In genomic region chr4:128818442-128818841, GRCh38 we compare ENCODE assay signal across 27 cellular contexts. TPM values are rescaled to one million over a fixed set of nuclear protein-coding genes. Genes with fewer than 3 reads are reported as not detected.
DNase-seq lines count a peak whose midpoint lies in the region; ATAC-seq and TF ChIP-seq lines count a peak whose summit lies in the region.
"Had no signal": no experiment of that assay in that cellular context is flagged by ENCODE, and none has a peak within 500 bp of the region (broad histone marks: within the 10 kb centered on the region; RNA-seq: fewer than 3 reads in every experiment).

No MANE protein-coding gene starts in this region.

- no peak for DNase-seq in HFFc6
- no peak for DNase-seq in naive thymus-derived CD4-positive, alpha-beta T cell
- DNase-seq in iPS-NIHi11 (ENCODE audit: low spot score): no peak
- no peak for DNase-seq in MCF 10A (ENCODE audit: unreplicated experiment)
- DNase-seq: activated CD4-positive, CD25-positive, alpha-beta regulatory T cell; activated gamma-delta T cell; COR-L47; DMS53; effector memory CD4-positive, alpha-beta T cell; left ventricle myocardium superior; mesendoderm; NCI-H1930; NCI-H2171 treated with DMSO at 0.1 percent for 48 hours; NCI-H510A treated with DMSO at 0.1 percent for 48 hours; posterior cingulate gyrus; stimulated activated CD4-positive, alpha-beta T cell treated with anti-CD3 and anti-CD28 coated beads, Interleukin-1b, Interleukin-23, amount 100 ng/mL, for 48 hours; stomach; T-helper 1 cell; tibial artery had no signal

- H3K4me1 Mint-ChIP-seq in HFFc6 (ENCODE audit: low read depth) (peaks cover 90% of the 10 kb centered on the region), MCF 10A (ENCODE audit: insufficient read depth, unreplicated experiment) (peaks cover 13% of the 10 kb centered on the region)
- H3K4me1 Mint-ChIP-seq in activated T-helper 17 cell treated with anti-CD3 and anti-CD28 coated beads, Interleukin-2, amount 50 U/mL, for 72 hours: peaks cover 29% of the 10 kb centered on the region
- peaks cover 46 to 92% (median 77%) of the 10 kb centered on the region in 7 donors for H3K4me1 Mint-ChIP-seq in naive thymus-derived CD4-positive, alpha-beta T cell

- H3K4me1 ChIP-seq in ACC112 (ENCODE audit: control insufficient read depth, insufficient read depth, low read length, unreplicated experiment): peaks cover 45% of the 10 kb centered on the region
- H3K4me1 ChIP-seq in naive thymus-derived CD4-positive, alpha-beta T cell (ENCODE audit: control insufficient read depth in 2 of 2, insufficient read depth in 2 of 2, low read length in 2 of 2): peaks cover 0 to 22% of the 10 kb centered on the region in 2 donors

- H3K27me3 ChIP-seq in ACC112 (ENCODE audit: insufficient read depth, low read length): no peaks in the 10 kb centered on the region
- no peaks in the 10 kb centered on the region for H3K27me3 ChIP-seq in naive thymus-derived CD4-positive, alpha-beta T cell (ENCODE audit: control insufficient read depth in 2 of 2, insufficient read depth in 2 of 2, low read length in 2 of 2)
- H3K27me3 ChIP-seq: BLaER1, right atrium auricular region, stomach, tibial artery had no signal

- H3K36me3 Mint-ChIP-seq in HFFc6 (ENCODE audit: low read depth) (peaks cover 25% of the 10 kb centered on the region), MCF 10A (ENCODE audit: insufficient read depth, unreplicated experiment) (peaks cover 22% of the 10 kb centered on the region)
- H3K36me3 Mint-ChIP-seq in activated T-helper 17 cell treated with anti-CD3 and anti-CD28 coated beads, Interleukin-2, amount 50 U/mL, for 72 hours (ENCODE audit: low read depth): peaks cover 40% of the 10 kb centered on the region
- H3K36me3 Mint-ChIP-seq in naive thymus-derived CD4-positive, alpha-beta T cell: peaks cover 0 to 14% (median 6%) of the 10 kb centered on the region in 5 donors

- no TSS peak for BruUV-seq in MCF 10A (replicated peaks; lab: Mats Ljungman, UMichigan)

- H3K9me3 ChIP-seq in naive thymus-derived CD4-positive, alpha-beta T cell (ENCODE audit: control insufficient read depth in 2 of 3, low read length in 3 of 3): no peaks in the 10 kb centered on the region
- H3K9me3 ChIP-seq: right atrium auricular region, stomach, tibial artery had no signal

- TF ChIP-seq CTCF in HFFc6 (IDR thresholded peaks at IDR 0.05) (no peak), MCF 10A (IDR thresholded peaks at IDR 0.05; ENCODE audit: unreplicated experiment) (no peak)

- 0 out of 2 replicates have a peak overlapping the region, but pooled peaks have one; percentile 1 for H3K27ac ChIP-seq in ACC112 (ENCODE audit: low read depth, low read length)
- H3K27ac ChIP-seq in naive thymus-derived CD4-positive, alpha-beta T cell (ENCODE audit: low read depth, low read length): no peak overlapping the region
- H3K27ac ChIP-seq: BLaER1, coronary artery, right atrium auricular region, RWPE1, stomach, tibial artery had no signal

- peaks cover 88% of the 10 kb centered on the region for H3K79me2 ChIP-seq in ACC112 (ENCODE audit: control insufficient read depth, insufficient read depth, low read length, unreplicated experiment)

- peaks cover 8% of the 10 kb centered on the region for H3K36me3 ChIP-seq in ACC112 (ENCODE audit: insufficient read depth, low read length)
- no peaks in the 10 kb centered on the region for H3K36me3 ChIP-seq in naive thymus-derived CD4-positive, alpha-beta T cell (ENCODE audit: control insufficient read depth in 2 of 3, insufficient read depth in 3 of 3, low read length in 3 of 3)
- H3K36me3 ChIP-seq: right atrium auricular region, stomach, tibial artery had no signal

- H3K4me3 ChIP-seq in ACC112 (ENCODE audit: low read depth, low read length): no peak overlapping the region
- no peak overlapping the region for H3K4me3 ChIP-seq in naive thymus-derived CD4-positive, alpha-beta T cell (ENCODE audit: low read length)
- H3K4me3 ChIP-seq: BLaER1, coronary artery, right atrium auricular region, stomach, tibial artery had no signal

- intact Hi-C loops in naive thymus-derived CD4-positive, alpha-beta T cell (cut with micrococcal nuclease): no loop called here
- intact Hi-C loops in MCF 10A (cut with micrococcal nuclease): no loop called here

- H3K27me3 Mint-ChIP-seq in HFFc6 (ENCODE audit: insufficient read depth): no peaks in the 10 kb centered on the region; the same call in 1 of the 2 replicates
- no peaks in the 10 kb centered on the region for H3K27me3 Mint-ChIP-seq in activated T-helper 17 cell treated with anti-CD3 and anti-CD28 coated beads, Interleukin-2, amount 50 U/mL, for 72 hours
- H3K27me3 Mint-ChIP-seq in naive thymus-derived CD4-positive, alpha-beta T cell: no peaks in the 10 kb centered on the region
- no peaks in the 10 kb centered on the region for H3K27me3 Mint-ChIP-seq in MCF 10A (ENCODE audit: insufficient read depth, unreplicated experiment)

- H3K9me3 Mint-ChIP-seq in HFFc6 (no peaks in the 10 kb centered on the region), MCF 10A (ENCODE audit: unreplicated experiment) (no peaks in the 10 kb centered on the region)
- no peaks in the 10 kb centered on the region for H3K9me3 Mint-ChIP-seq in activated T-helper 17 cell treated with anti-CD3 and anti-CD28 coated beads, Interleukin-2, amount 50 U/mL, for 72 hours
- peaks cover 0 to 2% (median 0%) of the 10 kb centered on the region in 11 donors for H3K9me3 Mint-ChIP-seq in naive thymus-derived CD4-positive, alpha-beta T cell

- peak overlapping the region; percentile 89; the same call in 1 of the 2 replicates for H3K27ac Mint-ChIP-seq in HFFc6
- H3K27ac Mint-ChIP-seq in activated T-helper 17 cell treated with anti-CD3 and anti-CD28 coated beads, Interleukin-2, amount 50 U/mL, for 72 hours: peak overlapping the region; percentile 65
- peak overlapping the region in 3 of 9 donors; percentile 2 to 41 (median 38) for H3K27ac Mint-ChIP-seq in naive thymus-derived CD4-positive, alpha-beta T cell
- no peak overlapping the region for H3K27ac Mint-ChIP-seq in MCF 10A (ENCODE audit: low read depth, unreplicated experiment)

- POLR2A ChIA-PET in naive thymus-derived CD4-positive, alpha-beta T cell (lab: Charles Lee): interaction anchor here (0.7 kb wide), 1 partner anchor 14 kb away, joined by 3 read pairs; no protein-coding TSS in a partner anchor
- POLR2A ChIA-PET in MCF 10A (lab: Yijun Ruan, JAX): interaction anchor here (1.0 kb wide), 1 partner anchor 527 kb away, joined by 5 read pairs; no protein-coding TSS in a partner anchor

- CTCF ChIA-PET in naive thymus-derived CD4-positive, alpha-beta T cell (lab: Charles Lee): no interaction called here
- CTCF ChIA-PET in MCF 10A (lab: Yijun Ruan, JAX): interaction anchor here (0.9 to 1.5 kb wide), 2 partner anchors 44 to 45 kb away, joined by 3 to 4 read pairs; no protein-coding TSS in a partner anchor

- H3K4me3 Mint-ChIP-seq in HFFc6: no peak overlapping the region
- no peak overlapping the region for H3K4me3 Mint-ChIP-seq in activated T-helper 17 cell treated with anti-CD3 and anti-CD28 coated beads, Interleukin-2, amount 50 U/mL, for 72 hours
- H3K4me3 Mint-ChIP-seq in naive thymus-derived CD4-positive, alpha-beta T cell: peak overlapping the region in 6 of 10 donors; percentile 6 to 53 (median 30)
- H3K4me3 Mint-ChIP-seq in MCF 10A (ENCODE audit: unreplicated experiment): no peak overlapping the region

- no peak for ATAC-seq in activated T-helper 17 cell treated with anti-CD3 and anti-CD28 coated beads, Interleukin-2, amount 50 U/mL, for 72 hours (replicated peaks)
- ATAC-seq in naive thymus-derived CD4-positive, alpha-beta T cell: no peak
- ATAC-seq in GM18870 (IDR thresholded peaks at IDR 0.05; ENCODE audit: unreplicated experiment) (no peak), GM19455 (IDR thresholded peaks at IDR 0.05; ENCODE audit: unreplicated experiment) (no peak)

- no peak overlapping the region for H2AFZ ChIP-seq in ACC112 (ENCODE audit: low read length, unreplicated experiment)

RNA-seq across cellular contexts. Expression of gene JADE1, which starts 8.9 kb away (rescaled TPM):
- 10 to 100 TPM; 23.2 to 32.4 (median 26.6) TPM for total RNA-seq in HFFc6 (2021; fragmentation: NEBNext Ultra II Directional; extraction: Animal tissue kit (Norgen Biotek cat#: 25700))
- 10 to 100 TPM; 22.2 to 27.3 TPM for total RNA-seq in activated T-helper 17 cell treated with anti-CD3 and anti-CD28 coated beads, Interleukin-2, amount 50 U/mL, for 72 hours
- total RNA-seq in naive thymus-derived CD4-positive, alpha-beta T cell: 10 to 100 TPM; 35.4 to 79.5 (median 62.2) TPM
- polyA plus RNA-seq in naive thymus-derived CD4-positive, alpha-beta T cell: 10 to 100 TPM; 34.5 to 55.8 TPM
- 22.7 and 25.9 TPM in 2 replicates for total RNA-seq in MCF 10A (2022)

Comparison
In these comparisons a context has a peak if more than half of its experiments do, and no peak if none do; other contexts are left out.
1. H3K4me3 Mint-ChIP-seq: peak in naive thymus-derived CD4-positive, alpha-beta T cell (6 of 10); none in HFFc6 (single experiment), activated T-helper 17 cell treated with anti-CD3 and anti-CD28 coated beads, Interleukin-2, amount 50 U/mL, for 72 hours (single experiment) and MCF 10A (single experiment).